ENCODE assay signal across 10 cellular contexts in genomic region chr22:36363378-36363931, GRCh38. TPM values are rescaled to one million over a fixed set of nuclear protein-coding genes. Genes with fewer than 3 reads are reported as not detected.
A peak's percentile ranks its signal among the peaks of the same experiment; 100 is the strongest.
DNase-seq lines count a peak whose midpoint lies in the region; ATAC-seq, FAIRE-seq and TF ChIP-seq lines count a peak whose summit lies in the region.
"Had no signal": no experiment of that assay in that cellular context is flagged by ENCODE, and none has a peak within 500 bp of the region (broad histone marks: within the 10 kb centered on the region; RNA-seq: fewer than 3 reads in every experiment).

No MANE protein-coding gene starts in this region.

- H3K27me3 Mint-ChIP-seq in astrocyte (ENCODE audit: low read depth, unreplicated experiment): no peaks in the 10 kb centered on the region

- H3K27ac ChIP-seq in right atrium auricular region (peak overlapping the region; percentile 85 to 87), astrocyte (ENCODE audit: low read depth, low read length) (peak overlapping the region; percentile 90)

- H3K4me1 Mint-ChIP-seq in astrocyte (ENCODE audit: low read depth, unreplicated experiment): peaks cover 90% of the 10 kb centered on the region

- intact Hi-C loops in Right ventricle myocardium superior (cut with DNase I) (no loop called here), mucosa of descending colon (cut with DNase I, micrococcal nuclease) (no loop called here)

- peak overlapping the region; percentile 99 for H3K27ac Mint-ChIP-seq in astrocyte (ENCODE audit: unreplicated experiment)

- peaks cover 99% of the 10 kb centered on the region for H3K79me2 ChIP-seq in astrocyte (ENCODE audit: insufficient read depth, low read length)

- H3K4me1 ChIP-seq in right atrium auricular region (peaks cover 0 to 100% of the 10 kb centered on the region in 2 donors), astrocyte (ENCODE audit: insufficient read depth, low read length) (peaks cover 94% of the 10 kb centered on the region), mucosa of descending colon (ENCODE audit: low read depth) (peaks cover 93% of the 10 kb centered on the region)

- H3K4me2 ChIP-seq in astrocyte (ENCODE audit: low read length): peak overlapping the region; percentile 77

- peak overlapping the region; percentile 76 for H3K4me3 Mint-ChIP-seq in astrocyte (ENCODE audit: unreplicated experiment)

- H3K4me3 ChIP-seq in right atrium auricular region (no peak overlapping the region), astrocyte (ENCODE audit: insufficient read depth, low read depth, low read length) (no peak overlapping the region), mucosa of descending colon (no peak overlapping the region)

- H3K36me3 ChIP-seq in right atrium auricular region (peaks cover 20% of the 10 kb centered on the region), astrocyte (ENCODE audit: insufficient read depth, low read length) (peaks cover 30% of the 10 kb centered on the region), mucosa of descending colon (ENCODE audit: low read depth) (no peaks in the 10 kb centered on the region)

- TF ChIP-seq CTCF in right atrium auricular region (IDR thresholded peaks at IDR 0.05): no peak
- no peak for TF ChIP-seq CTCF in astrocyte (IDR thresholded peaks at IDR 0.05; ENCODE audit: insufficient read depth, low read depth, low read length)
- TF ChIP-seq CTCF in mucosa of descending colon (IDR thresholded peaks at IDR 0.05): no peak

- no peaks in the 10 kb centered on the region for H3K9me3 Mint-ChIP-seq in astrocyte (ENCODE audit: unreplicated experiment)

- H3K9me3 ChIP-seq in right atrium auricular region (no peaks in the 10 kb centered on the region), astrocyte (ENCODE audit: insufficient read depth, low read depth, low read length) (no peaks in the 10 kb centered on the region), mucosa of descending colon (no peaks in the 10 kb centered on the region)

- no peak overlapping the region for H2AFZ ChIP-seq in astrocyte (ENCODE audit: low read depth, low read length)

- H4K20me1 ChIP-seq in astrocyte (ENCODE audit: insufficient read depth, low read length): peaks cover 99% of the 10 kb centered on the region

- H3K9ac ChIP-seq in astrocyte (ENCODE audit: low read length): peak overlapping the region; percentile 66

- ATAC-seq in Right ventricle myocardium superior (ENCODE audit: poor library complexity) (no peak), mucosa of descending colon (peak; percentile 56), GM18909 (IDR thresholded peaks at IDR 0.05; ENCODE audit: poor library complexity, unreplicated experiment) (no peak)

- no peak for DNase-seq in right atrium auricular region (ENCODE audit: low spot score)
- DNase-seq in Right ventricle myocardium superior: no peak
- no peak for DNase-seq in astrocyte (ENCODE audit: low read depth)
- DNase-seq in mucosa of descending colon: peak in 1 of 3 donors; percentile 48
- no peak for DNase-seq in mucosa of gallbladder (ENCODE audit: low spot score)
- DNase-seq in DMS114 treated with DMSO at 0.1 percent for 48 hours (lab: John Stamatoyannopoulos, UW; ENCODE audit: unreplicated experiment): no peak
- DNase-seq in SKM-1 treated with dmso at 0.1 percent for 144 hours (lab: John Stamatoyannopoulos, UW; ENCODE audit: unreplicated experiment): no peak
- DNase-seq: NCI-H1436 treated with DMSO at 0.1 percent for 48 hours had no signal

- peaks cover 24% of the 10 kb centered on the region for H3K36me3 Mint-ChIP-seq in astrocyte (ENCODE audit: low read depth, unreplicated experiment)

- H3K27me3 ChIP-seq in right atrium auricular region: no peaks in the 10 kb centered on the region
- no peaks in the 10 kb centered on the region for H3K27me3 ChIP-seq in astrocyte (ENCODE audit: insufficient read depth, low read length)

- FAIRE-seq in astrocyte (lab: Jason Lieb, UNC): no peak
- FAIRE-seq: G401.6 had no signal

RNA-seq across cellular contexts. Expression of gene MYH9, which starts 24.3 kb away (rescaled TPM):
- total RNA-seq in right atrium auricular region: 100 to 1,000 TPM; 125 to 229 TPM
- total RNA-seq in Right ventricle myocardium superior: 138 TPM
- total RNA-seq in astrocyte: 2,278 and 2,469 TPM in 2 replicates
- 100 to 1,000 TPM; 501 to 831 (median 599) TPM for total RNA-seq in mucosa of descending colon
- total RNA-seq in mucosa of gallbladder: 544 TPM
